Comparison of ENCODE assay signal across 14 cellular contexts in genomic region chr7:155236386-155236785, GRCh38.
"Had no signal": no experiment of that assay in that cellular context is flagged by ENCODE, and none has a peak within 500 bp of the region (broad histone marks: within the 10 kb centered on the region; RNA-seq: fewer than 3 reads in every experiment).

No MANE protein-coding gene starts in this region.

- H3K27ac ChIP-seq: esophagus muscularis mucosa, left lung, prostate gland, thyroid gland had no signal

- H3K27me3 ChIP-seq: left lung, thyroid gland had no signal

- H3K9me3 Mint-ChIP-seq: activated naive CD4-positive, alpha-beta T cell treated with anti-CD3 and anti-CD28 coated beads for 36 hours; activated T-helper 2 cell treated with anti-CD3 and anti-CD28 coated beads, Interferon-gamma antibody, Interleukin-2, Interleukin-4, amounts not matched to agents 10 μg/mL and 5 μg/mL and 100 μg/mL, durations not matched to agents 14 hours and 24 hours and 36 hours; T-cell had no signal

- H3K36me3 Mint-ChIP-seq: T-cell had no signal

- H3K4me3 Mint-ChIP-seq: activated naive CD4-positive, alpha-beta T cell treated with anti-CD3 and anti-CD28 coated beads for 36 hours; T-cell had no signal

- ATAC-seq: activated CD4-positive, CD25-positive, alpha-beta regulatory T cell treated with anti-CD3 and anti-CD28 coated beads, Interleukin-2, amount 50 U/mL, for 24 hours; left lung; T-cell had no signal

- H3K27ac Mint-ChIP-seq: activated naive CD4-positive, alpha-beta T cell treated with anti-CD3 and anti-CD28 coated beads for 36 hours; activated T-helper 2 cell treated with anti-CD3 and anti-CD28 coated beads, Interferon-gamma antibody, Interleukin-2, Interleukin-4, amounts not matched to agents 10 μg/mL and 5 μg/mL and 100 μg/mL, durations not matched to agents 14 hours and 24 hours and 36 hours; T-cell had no signal

- DNase-seq: activated CD4-positive, alpha-beta T cell treated with anti-CD3 and anti-CD28 coated beads, Interleukin-2, amount 50 U/mL, for 1 hour; activated naive CD4-positive, alpha-beta T cell treated with anti-CD3 and anti-CD28 coated beads for 36 hours; activated T-cell treated with anti-CD3 and anti-CD28 coated beads for 4 hours; hippocampal formation; mammary epithelial cell; stimulated activated CD4-positive, alpha-beta T cell treated with anti-CD3 and anti-CD28 coated beads, Interleukin-1b, Interleukin-23, amount 100 ng/mL, for 48 hours; T-cell; T1000; thyroid gland had no signal

- H3K36me3 ChIP-seq: esophagus muscularis mucosa, left lung, prostate gland, thyroid gland had no signal

- H3K4me1 ChIP-seq: left lung, prostate gland, thyroid gland had no signal

- H3K4me3 ChIP-seq: esophagus muscularis mucosa, left lung, prostate gland, thyroid gland had no signal

- H3K9me3 ChIP-seq: esophagus muscularis mucosa, left lung, prostate gland, thyroid gland had no signal
